Comparison of ENCODE assay signal across 1 cellular context in the genomic region with DNA sequence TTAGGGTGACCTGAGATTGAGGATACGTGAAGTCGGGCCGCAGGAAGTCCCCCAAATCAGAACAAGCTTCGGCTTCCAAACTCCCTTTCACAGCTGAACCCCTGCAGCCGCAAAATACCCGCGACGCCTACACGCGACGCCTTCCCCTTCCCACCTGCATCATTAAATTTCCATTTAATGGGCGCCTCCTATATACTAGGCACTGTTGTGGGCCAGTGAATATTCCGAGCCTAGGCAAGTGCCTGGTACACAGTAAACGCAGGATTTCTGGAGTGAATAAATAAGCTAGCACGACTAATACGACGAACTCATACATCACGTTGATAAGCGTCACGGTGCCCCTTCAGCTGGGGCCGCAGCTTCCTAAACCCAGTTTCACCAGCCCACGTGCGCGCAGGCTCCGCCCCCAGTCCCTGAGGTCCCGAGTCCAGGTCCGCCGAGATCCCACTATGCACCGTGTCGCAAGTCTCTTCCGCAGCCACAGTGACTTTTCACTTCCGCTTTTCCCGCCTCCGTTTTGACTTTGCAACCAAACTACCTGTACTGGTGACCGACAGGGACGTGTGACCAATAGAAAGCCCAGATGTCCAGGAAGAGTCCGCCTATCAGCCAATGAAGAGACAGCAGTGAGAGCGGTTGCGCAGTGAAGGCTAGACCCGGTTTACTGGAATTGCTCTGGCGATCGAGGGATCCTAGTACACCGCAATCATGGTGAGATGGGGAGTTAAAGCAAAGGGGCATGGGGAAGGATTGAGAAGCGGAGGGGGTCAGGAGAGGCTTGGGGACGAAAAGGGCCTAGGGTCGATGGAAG.
A peak's percentile ranks its signal among the peaks of the same experiment; 100 is the strongest.
TF ChIP-seq lines count a peak whose summit lies in the region.

TSS of gene PSMB3 (plus strand) at position 623 of the 811 bp plus-strand sequence. CDS start at position 709, 86 bp downstream.

TF ChIP-seq in K562, 482 proteins besides CTCF, POLR2A, EP300 and RAD21 (continued from another document and continues in another):
- TF ChIP-seq, protein P1, sequence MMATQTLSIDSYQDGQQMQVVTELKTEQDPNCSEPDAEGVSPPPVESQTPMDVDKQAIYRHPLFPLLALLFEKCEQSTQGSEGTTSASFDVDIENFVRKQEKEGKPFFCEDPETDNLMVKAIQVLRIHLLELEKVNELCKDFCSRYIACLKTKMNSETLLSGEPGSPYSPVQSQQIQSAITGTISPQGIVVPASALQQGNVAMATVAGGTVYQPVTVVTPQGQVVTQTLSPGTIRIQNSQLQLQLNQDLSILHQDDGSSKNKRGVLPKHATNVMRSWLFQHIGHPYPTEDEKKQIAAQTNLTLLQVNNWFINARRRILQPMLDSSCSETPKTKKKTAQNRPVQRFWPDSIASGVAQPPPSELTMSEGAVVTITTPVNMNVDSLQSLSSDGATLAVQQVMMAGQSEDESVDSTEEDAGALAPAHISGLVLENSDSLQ (IDR thresholded peaks at IDR 0.05): peak; percentile 100
- TF ChIP-seq ZNF696 (CRISPR knock-in tag; conservative IDR thresholded peaks at IDR 0.05): no peak
- TF ChIP-seq CHD4 (IDR thresholded peaks at IDR 0.05; ENCODE audit: insufficient read depth, insufficient replicate concordance, low read depth, low read length, poor library complexity, severe bottlenecking): peak; percentile 56
- TF ChIP-seq E2F4 (CRISPR knock-in tag; IDR thresholded peaks at IDR 0.05; ENCODE audit: low read depth): peak; percentile 92; the same call in 1 of the 2 replicates
- peak; percentile 92 for TF ChIP-seq ZBTB40 (IDR thresholded peaks at IDR 0.05)
- TF ChIP-seq ZBTB40 (CRISPR knock-in tag; IDR thresholded peaks at IDR 0.05): no peak
- no peak for TF ChIP-seq GTF2F1 (IDR thresholded peaks at IDR 0.05; ENCODE audit: low read depth, low read length)
- no peak for TF ChIP-seq GABPB2 (CRISPR knock-in tag; conservative IDR thresholded peaks at IDR 0.05)
- no peak for TF ChIP-seq ZNF121 (CRISPR knock-in tag; conservative IDR thresholded peaks at IDR 0.05)
- TF ChIP-seq MYBL2 (IDR thresholded peaks at IDR 0.05; ENCODE audit: low read depth): no peak; the same call in 1 of the 2 replicates
- TF ChIP-seq MYBL2 (CRISPR knock-in tag; IDR thresholded peaks at IDR 0.05; ENCODE audit: borderline replicate concordance): no peak
- no peak for TF ChIP-seq RERE (CRISPR knock-in tag; IDR thresholded peaks at IDR 0.05; ENCODE audit: borderline replicate concordance)
- no peak for TF ChIP-seq ZBTB33 (CRISPR knock-in tag; IDR thresholded peaks at IDR 0.05)
- TF ChIP-seq, protein P2, sequence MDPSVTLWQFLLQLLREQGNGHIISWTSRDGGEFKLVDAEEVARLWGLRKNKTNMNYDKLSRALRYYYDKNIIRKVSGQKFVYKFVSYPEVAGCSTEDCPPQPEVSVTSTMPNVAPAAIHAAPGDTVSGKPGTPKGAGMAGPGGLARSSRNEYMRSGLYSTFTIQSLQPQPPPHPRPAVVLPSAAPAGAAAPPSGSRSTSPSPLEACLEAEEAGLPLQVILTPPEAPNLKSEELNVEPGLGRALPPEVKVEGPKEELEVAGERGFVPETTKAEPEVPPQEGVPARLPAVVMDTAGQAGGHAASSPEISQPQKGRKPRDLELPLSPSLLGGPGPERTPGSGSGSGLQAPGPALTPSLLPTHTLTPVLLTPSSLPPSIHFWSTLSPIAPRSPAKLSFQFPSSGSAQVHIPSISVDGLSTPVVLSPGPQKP (CRISPR knock-in tag; IDR thresholded peaks at IDR 0.05): no peak
- TF ChIP-seq CREB1 (IDR thresholded peaks at IDR 0.05): peak; percentile 42; the same call in 1 of the 2 replicates
- TF ChIP-seq CREB1 (CRISPR knock-in tag; IDR thresholded peaks at IDR 0.05): peak; percentile 14; the same call in 1 of the 2 replicates
- peak; percentile 95 for TF ChIP-seq GABPA (tag; conservative IDR thresholded peaks at IDR 0.05; ENCODE audit: low read depth)
- TF ChIP-seq SLC30A9 (CRISPR knock-in tag; IDR thresholded peaks at IDR 0.05): no peak
- no peak for TF ChIP-seq THRA (IDR thresholded peaks at IDR 0.05)
- TF ChIP-seq CCNT2 (IDR thresholded peaks at IDR 0.05; ENCODE audit: borderline replicate concordance, extremely low read depth, insufficient read length, low read depth, low read length): no peak
- TF ChIP-seq HNRNPL (IDR thresholded peaks at IDR 0.05; ENCODE audit: low read depth, low read length): no peak
- peak; percentile 47 for TF ChIP-seq MEIS2 (IDR thresholded peaks at IDR 0.05; ENCODE audit: partially characterized antibody)
- no peak for TF ChIP-seq MTA2 (IDR thresholded peaks at IDR 0.05; ENCODE audit: low read depth)
- TF ChIP-seq SREBF2 (CRISPR knock-in tag; IDR thresholded peaks at IDR 0.05): no peak
- peak; percentile 85 to 86; a peak in 3 of 4 replicates for TF ChIP-seq FOXK2 (conservative IDR thresholded peaks at IDR 0.05 in 1 of 2, IDR thresholded peaks at IDR 0.05 in 1 of 2; ENCODE audit: low read depth in 2 of 2)
- no peak for TF ChIP-seq RBM17 (IDR thresholded peaks at IDR 0.05; ENCODE audit: borderline replicate concordance, low read depth, low read length)
- TF ChIP-seq, protein P3, sequence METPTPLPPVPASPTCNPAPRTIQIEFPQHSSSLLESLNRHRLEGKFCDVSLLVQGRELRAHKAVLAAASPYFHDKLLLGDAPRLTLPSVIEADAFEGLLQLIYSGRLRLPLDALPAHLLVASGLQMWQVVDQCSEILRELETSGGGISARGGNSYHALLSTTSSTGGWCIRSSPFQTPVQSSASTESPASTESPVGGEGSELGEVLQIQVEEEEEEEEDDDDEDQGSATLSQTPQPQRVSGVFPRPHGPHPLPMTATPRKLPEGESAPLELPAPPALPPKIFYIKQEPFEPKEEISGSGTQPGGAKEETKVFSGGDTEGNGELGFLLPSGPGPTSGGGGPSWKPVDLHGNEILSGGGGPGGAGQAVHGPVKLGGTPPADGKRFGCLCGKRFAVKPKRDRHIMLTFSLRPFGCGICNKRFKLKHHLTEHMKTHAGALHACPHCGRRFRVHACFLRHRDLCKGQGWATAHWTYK (CRISPR knock-in tag; IDR thresholded peaks at IDR 0.05): no peak
- TF ChIP-seq ZZZ3 (IDR thresholded peaks at IDR 0.05): no peak
